ENCODE assay signal across 1 cellular context in the genomic region with DNA sequence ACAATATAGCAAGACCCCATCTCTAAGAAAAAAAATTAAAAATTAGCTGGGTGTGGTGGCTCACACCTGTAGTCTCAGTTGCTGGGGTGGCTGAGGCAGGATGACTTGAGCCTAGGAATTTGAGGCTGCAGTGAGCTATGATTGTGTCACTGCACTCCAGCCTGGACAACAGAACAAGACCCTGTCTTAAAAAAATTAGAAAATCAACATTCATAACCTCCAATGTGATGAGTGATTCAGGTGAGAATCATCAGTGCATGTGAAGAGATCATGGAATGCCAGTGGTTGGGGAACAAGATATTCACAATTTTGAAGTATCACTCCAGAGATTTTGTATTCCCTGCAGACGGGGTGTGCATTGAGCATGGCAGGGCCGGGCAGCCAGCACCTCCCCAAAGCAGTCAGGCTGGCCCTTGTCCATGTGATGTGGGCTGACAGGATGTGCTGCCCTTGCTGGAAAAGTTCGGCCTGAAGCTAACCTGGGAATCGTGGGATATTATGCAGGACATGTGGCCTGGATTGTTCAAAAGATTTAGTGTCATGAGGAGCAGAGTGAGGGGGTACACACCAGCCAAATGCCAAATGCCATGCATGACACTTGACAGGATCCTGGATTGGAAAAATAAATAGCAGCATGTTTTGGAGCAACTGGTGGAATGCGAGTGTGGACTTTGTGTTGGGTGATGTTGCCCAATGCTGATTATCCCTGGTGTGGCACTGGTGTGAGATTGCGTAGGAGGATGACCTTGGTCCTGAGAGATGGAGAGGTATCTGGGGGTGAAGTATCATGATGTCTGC.
TF ChIP-seq lines count a peak whose summit lies in the region.

No MANE protein-coding gene starts in this region.

TF ChIP-seq in HepG2, 621 proteins besides CTCF, POLR2A, EP300 and RAD21 (continued from another document and continues in another):
- TF ChIP-seq NONO (IDR thresholded peaks at IDR 0.05) (no peak), NONO (CRISPR knock-in tag; conservative IDR thresholded peaks at IDR 0.05) (peak; percentile 88), SKI (IDR thresholded peaks at IDR 0.05; ENCODE audit: partially characterized antibody) (peak; percentile 48), ZBTB20 (CRISPR knock-in tag; IDR thresholded peaks at IDR 0.05; ENCODE audit: borderline replicate concordance, low read depth) (peak; percentile 43; the same call in 1 of the 2 replicates), CEBPB (IDR thresholded peaks at IDR 0.05; ENCODE audit: borderline replicate concordance, low read depth, low read length) (peak; percentile 99), NCOA2 (CRISPR knock-in tag; IDR thresholded peaks at IDR 0.05) (peak; percentile 97), ELF3 (CRISPR knock-in tag; IDR thresholded peaks at IDR 0.05) (peak; percentile 93), DNMT3B (CRISPR knock-in tag; conservative IDR thresholded peaks at IDR 0.05) (0 out of 2 replicates have a peak, but pooled peaks have one; percentile 52), SRSF9 (IDR thresholded peaks at IDR 0.05; ENCODE audit: borderline replicate concordance, insufficient read depth, low read depth, low read length, poor library complexity, severe bottlenecking) (no peak), ZHX2 (IDR thresholded peaks at IDR 0.05; ENCODE audit: low read depth) (no peak), ZHX2 (CRISPR knock-in tag; IDR thresholded peaks at IDR 0.05; ENCODE audit: borderline replicate concordance) (no peak), ZNF75D (CRISPR knock-in tag; IDR thresholded peaks at IDR 0.05; ENCODE audit: borderline replicate concordance) (no peak), NFKB2 (CRISPR knock-in tag; IDR thresholded peaks at IDR 0.05; ENCODE audit: borderline replicate concordance) (peak; percentile 68; the same call in 1 of the 2 replicates), IRF2 (CRISPR knock-in tag; IDR thresholded peaks at IDR 0.05) (peak; percentile 92), KLF16 (CRISPR knock-in tag; IDR thresholded peaks at IDR 0.05) (peak in 1 of 2 experiments; percentile 82; a peak in 2 of 4 replicates), NBN (conservative IDR thresholded peaks at IDR 0.05) (no peak), ZNF501 (CRISPR knock-in tag; IDR thresholded peaks at IDR 0.05) (peak; percentile 55; the same call in 1 of the 2 replicates), ZNF761 (CRISPR knock-in tag; conservative IDR thresholded peaks at IDR 0.05) (no peak), TOE1 (CRISPR knock-in tag; IDR thresholded peaks at IDR 0.05) (peak; percentile 76; the same call in 1 of the 2 replicates), HDAC6 (IDR thresholded peaks at IDR 0.05; ENCODE audit: low read depth, low read length) (no peak), GTF3A (CRISPR knock-in tag; conservative IDR thresholded peaks at IDR 0.05) (no peak), ZNF772 (CRISPR knock-in tag; IDR thresholded peaks at IDR 0.05) (peak; percentile 78), ZNF281 (CRISPR knock-in tag; IDR thresholded peaks at IDR 0.05; ENCODE audit: borderline replicate concordance) (peak; percentile 86; the same call in 1 of the 2 replicates), GATA4 (IDR thresholded peaks at IDR 0.05; ENCODE audit: borderline replicate concordance, low read depth) (peak; percentile 65; the same call in 1 of the 2 replicates), IKZF4 (CRISPR knock-in tag; IDR thresholded peaks at IDR 0.05; ENCODE audit: borderline replicate concordance, low read depth, not compliant biosample characterization) (no peak), ZBTB7B (CRISPR knock-in tag; IDR thresholded peaks at IDR 0.05) (peak; percentile 89), KAT2B (IDR thresholded peaks at IDR 0.05; ENCODE audit: borderline replicate concordance, low read depth, low read length) (no peak), TBP (CRISPR knock-in tag; IDR thresholded peaks at IDR 0.05) (no peak), DZIP1 (CRISPR knock-in tag; IDR thresholded peaks at IDR 0.05) (no peak), ZNF34 (CRISPR knock-in tag; IDR thresholded peaks at IDR 0.05; ENCODE audit: borderline replicate concordance) (no peak), TCF7L2 (IDR thresholded peaks at IDR 0.05; ENCODE audit: low read depth, low read length) (no peak), ZNF264 (CRISPR knock-in tag; IDR thresholded peaks at IDR 0.05) (peak; percentile 91), HDAC1 (CRISPR knock-in tag; IDR thresholded peaks at IDR 0.05) (peak; percentile 93), CHD2 (IDR thresholded peaks at IDR 0.05; ENCODE audit: low read depth, low read length) (no peak), TAF15 (IDR thresholded peaks at IDR 0.05; ENCODE audit: low read depth, low read length, poor library complexity, severe bottlenecking) (no peak), ZC3H4 (CRISPR knock-in tag; IDR thresholded peaks at IDR 0.05; ENCODE audit: borderline replicate concordance) (no peak), ARNT (IDR thresholded peaks at IDR 0.05) (no peak), FOXP1 (IDR thresholded peaks at IDR 0.05) (peak; percentile 67), FOXP1 (CRISPR knock-in tag; IDR thresholded peaks at IDR 0.05) (peak; percentile 89), KLF13 (CRISPR knock-in tag; IDR thresholded peaks at IDR 0.05) (no peak), ZNF136 (CRISPR knock-in tag; IDR thresholded peaks at IDR 0.05; ENCODE audit: low read depth) (no peak), NR3C1 (CRISPR knock-in tag; IDR thresholded peaks at IDR 0.05) (no peak), ZSCAN21 (CRISPR knock-in tag; IDR thresholded peaks at IDR 0.05; ENCODE audit: borderline replicate concordance) (peak; percentile 75), NFYC (CRISPR knock-in tag; IDR thresholded peaks at IDR 0.05) (0 out of 2 replicates have a peak, but pooled peaks have one; percentile 37), ZNF615 (CRISPR knock-in tag; IDR thresholded peaks at IDR 0.05; ENCODE audit: borderline replicate concordance) (no peak), SMARCC2 (IDR thresholded peaks at IDR 0.05) (no peak), JDP2 (CRISPR knock-in tag; IDR thresholded peaks at IDR 0.05; ENCODE audit: borderline replicate concordance) (no peak), ZNF674 (CRISPR knock-in tag; IDR thresholded peaks at IDR 0.05; ENCODE audit: low read depth) (no peak)
- TF ChIP-seq, protein P1, sequence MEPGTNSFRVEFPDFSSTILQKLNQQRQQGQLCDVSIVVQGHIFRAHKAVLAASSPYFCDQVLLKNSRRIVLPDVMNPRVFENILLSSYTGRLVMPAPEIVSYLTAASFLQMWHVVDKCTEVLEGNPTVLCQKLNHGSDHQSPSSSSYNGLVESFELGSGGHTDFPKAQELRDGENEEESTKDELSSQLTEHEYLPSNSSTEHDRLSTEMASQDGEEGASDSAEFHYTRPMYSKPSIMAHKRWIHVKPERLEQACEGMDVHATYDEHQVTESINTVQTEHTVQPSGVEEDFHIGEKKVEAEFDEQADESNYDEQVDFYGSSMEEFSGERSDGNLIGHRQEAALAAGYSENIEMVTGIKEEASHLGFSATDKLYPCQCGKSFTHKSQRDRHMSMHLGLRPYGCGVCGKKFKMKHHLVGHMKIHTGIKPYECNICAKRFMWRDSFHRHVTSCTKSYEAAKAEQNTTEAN (CRISPR knock-in tag; conservative IDR thresholded peaks at IDR 0.05): peak; percentile 94
- TF ChIP-seq, protein P2, sequence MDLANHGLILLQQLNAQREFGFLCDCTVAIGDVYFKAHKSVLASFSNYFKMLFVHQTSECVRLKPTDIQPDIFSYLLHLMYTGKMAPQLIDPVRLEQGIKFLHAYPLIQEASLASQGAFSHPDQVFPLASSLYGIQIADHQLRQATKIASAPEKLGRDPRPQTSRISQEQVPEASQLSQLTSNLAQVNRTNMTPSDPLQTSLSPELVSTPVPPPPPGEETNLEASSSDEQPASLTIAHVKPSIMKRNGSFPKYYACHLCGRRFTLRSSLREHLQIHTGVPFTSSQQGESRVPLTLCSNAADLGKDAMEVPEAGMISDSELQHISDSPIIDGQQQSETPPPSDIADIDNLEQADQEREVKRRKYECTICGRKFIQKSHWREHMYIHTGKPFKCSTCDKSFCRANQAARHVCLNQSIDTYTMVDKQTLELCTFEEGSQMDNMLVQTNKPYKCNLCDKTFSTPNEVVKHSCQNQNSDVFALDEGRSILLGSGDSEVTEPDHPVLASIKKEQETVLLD (CRISPR knock-in tag; IDR thresholded peaks at IDR 0.05; ENCODE audit: low read depth): no peak
- TF ChIP-seq, protein P3, sequence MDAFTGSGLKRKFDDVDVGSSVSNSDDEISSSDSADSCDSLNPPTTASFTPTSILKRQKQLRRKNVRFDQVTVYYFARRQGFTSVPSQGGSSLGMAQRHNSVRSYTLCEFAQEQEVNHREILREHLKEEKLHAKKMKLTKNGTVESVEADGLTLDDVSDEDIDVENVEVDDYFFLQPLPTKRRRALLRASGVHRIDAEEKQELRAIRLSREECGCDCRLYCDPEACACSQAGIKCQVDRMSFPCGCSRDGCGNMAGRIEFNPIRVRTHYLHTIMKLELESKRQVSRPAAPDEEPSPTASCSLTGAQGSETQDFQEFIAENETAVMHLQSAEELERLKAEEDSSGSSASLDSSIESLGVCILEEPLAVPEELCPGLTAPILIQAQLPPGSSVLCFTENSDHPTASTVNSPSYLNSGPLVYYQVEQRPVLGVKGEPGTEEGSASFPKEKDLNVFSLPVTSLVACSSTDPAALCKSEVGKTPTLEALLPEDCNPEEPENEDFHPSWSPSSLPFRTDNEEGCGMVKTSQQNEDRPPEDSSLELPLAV (CRISPR knock-in tag; conservative IDR thresholded peaks at IDR 0.05; ENCODE audit: low read depth): no peak
